ENCODE assay signal across 11 cellular contexts in the genomic region with DNA sequence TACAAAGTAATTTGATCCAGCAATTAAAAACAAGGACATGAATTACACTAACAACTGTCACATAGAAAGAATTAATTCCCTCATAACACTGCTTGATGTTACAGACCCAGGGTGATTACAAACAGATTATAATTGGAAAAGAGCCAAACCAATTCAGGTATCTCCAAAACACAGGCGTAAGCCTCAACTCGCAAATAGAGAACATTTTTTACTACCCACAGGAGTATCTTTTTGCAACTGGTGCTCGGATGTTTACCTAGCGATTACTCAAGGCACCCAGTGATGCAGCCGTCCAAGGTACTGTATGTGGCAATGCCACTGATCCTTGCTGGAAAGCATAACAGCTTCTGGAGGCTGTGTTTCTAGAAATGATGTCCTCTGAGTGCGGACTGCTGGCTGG.
DNase-seq lines count a peak whose midpoint lies in the region; ATAC-seq and TF ChIP-seq lines count a peak whose summit lies in the region.
"Had no signal": no experiment of that assay in that cellular context is flagged by ENCODE, and none has a peak within 500 bp of the region (broad histone marks: within the 10 kb centered on the region; RNA-seq: fewer than 3 reads in every experiment).

No MANE protein-coding gene starts in this region.

- no peaks in the 10 kb centered on the region for H3K9me3 Mint-ChIP-seq in activated T-helper 1 cell treated with anti-CD3 and anti-CD28 coated beads, Interleukin-12 subunit alpha, Interleukin-12 subunit beta, Interleukin-2, Interleukin-4 antibody, amounts not matched to agents 30 ng/mL and 10 ng/mL and 1 ng/mL, durations not matched to agents 14 hours and 24 hours and 36 hours
- H3K9me3 Mint-ChIP-seq in naive thymus-derived CD8-positive, alpha-beta T cell = no peaks in the 10 kb centered on the region

- H3K27ac ChIP-seq in left lung (no peak overlapping the region), caudate nucleus (ENCODE audit: low read depth, low read length) (no peak overlapping the region)

- H3K27me3 ChIP-seq in left lung = peaks cover 0 to 5% of the 10 kb centered on the region in 2 donors

- no peak overlapping the region for H3K4me3 ChIP-seq in left lung

- no peak overlapping the region for H3K27ac Mint-ChIP-seq in activated T-helper 1 cell treated with anti-CD3 and anti-CD28 coated beads, Interleukin-12 subunit alpha, Interleukin-12 subunit beta, Interleukin-2, Interleukin-4 antibody, amounts not matched to agents 30 ng/mL and 10 ng/mL and 1 ng/mL, durations not matched to agents 14 hours and 24 hours and 36 hours
- no peak overlapping the region for H3K27ac Mint-ChIP-seq in naive thymus-derived CD8-positive, alpha-beta T cell
- H3K27ac Mint-ChIP-seq: activated CD4-positive, alpha-beta T cell treated with anti-CD3 and anti-CD28 coated beads for 36 hours had no signal

- no peaks in the 10 kb centered on the region for H3K36me3 ChIP-seq in left lung

- H3K9me3 ChIP-seq in left lung = no peaks in the 10 kb centered on the region

- POLR2A ChIA-PET in naive thymus-derived CD8-positive, alpha-beta T cell (lab: Charles Lee) = no interaction called here

- ATAC-seq in left lung = peak; percentile 87
- ATAC-seq in naive thymus-derived CD8-positive, alpha-beta T cell = no peak
- ATAC-seq in GM21619 (IDR thresholded peaks at IDR 0.05; ENCODE audit: unreplicated experiment) = no peak
- ATAC-seq: activated CD4-positive, alpha-beta T cell treated with anti-CD3 and anti-CD28 coated beads for 36 hours had no signal

- DNase-seq in DMS53 (lab: John Stamatoyannopoulos, UW) (peak; percentile 61), NCI-H1436 (lab: John Stamatoyannopoulos, UW) (peak; percentile 75), SHP77 treated with DMSO at 0.1 percent for 48 hours (lab: John Stamatoyannopoulos, UW) (peak; percentile 24), left lung (peak in 1 of 2 donors; percentile 36), caudate nucleus (lab: John Stamatoyannopoulos, UW) (no peak)
- no peak for DNase-seq in activated T-helper 1 cell treated with anti-CD3 and anti-CD28 coated beads, Interleukin-12 subunit alpha, Interleukin-12 subunit beta, Interleukin-2, Interleukin-4 antibody, amounts not matched to agents 30 ng/mL and 10 ng/mL and 1 ng/mL, durations not matched to agents 14 hours and 24 hours and 36 hours (ENCODE audit: low spot score)
- DNase-seq in naive thymus-derived CD8-positive, alpha-beta T cell = no peak
- DNase-seq: activated CD4-positive, alpha-beta T cell treated with anti-CD3 and anti-CD28 coated beads for 36 hours; posterior cingulate gyrus; stimulated activated CD4-positive, alpha-beta T cell treated with anti-CD3 and anti-CD28 coated beads, Interleukin-1b, Interleukin-23, amount 100 ng/mL, for 48 hours had no signal

- TF ChIP-seq CTCF in left lung (IDR thresholded peaks at IDR 0.05) = no peak

- intact Hi-C loops in left lung (cut with DNase I) = no loop called here
- intact Hi-C loops in activated T-helper 1 cell treated with anti-CD3 and anti-CD28 coated beads, Interleukin-12 subunit alpha, Interleukin-12 subunit beta, Interleukin-2, Interleukin-4 antibody, amounts not matched to agents 30 ng/mL and 10 ng/mL and 1 ng/mL, durations not matched to agents 14 hours and 24 hours and 36 hours (cut with micrococcal nuclease) = no loop called here

- H3K27me3 Mint-ChIP-seq in activated T-helper 1 cell treated with anti-CD3 and anti-CD28 coated beads, Interleukin-12 subunit alpha, Interleukin-12 subunit beta, Interleukin-2, Interleukin-4 antibody, amounts not matched to agents 30 ng/mL and 10 ng/mL and 1 ng/mL, durations not matched to agents 14 hours and 24 hours and 36 hours (ENCODE audit: insufficient read depth) = peaks cover 2% of the 10 kb centered on the region
- peaks cover 0 to 4% (median under 1%) of the 10 kb centered on the region in 5 donors for H3K27me3 Mint-ChIP-seq in naive thymus-derived CD8-positive, alpha-beta T cell

- no peaks in the 10 kb centered on the region for H3K4me1 Mint-ChIP-seq in activated T-helper 1 cell treated with anti-CD3 and anti-CD28 coated beads, Interleukin-12 subunit alpha, Interleukin-12 subunit beta, Interleukin-2, Interleukin-4 antibody, amounts not matched to agents 30 ng/mL and 10 ng/mL and 1 ng/mL, durations not matched to agents 14 hours and 24 hours and 36 hours (ENCODE audit: low read depth)
- H3K4me1 Mint-ChIP-seq in naive thymus-derived CD8-positive, alpha-beta T cell = no peaks in the 10 kb centered on the region
- H3K4me1 Mint-ChIP-seq: activated CD4-positive, alpha-beta T cell treated with anti-CD3 and anti-CD28 coated beads for 36 hours had no signal

- H3K4me1 ChIP-seq in left lung = no peaks in the 10 kb centered on the region

- no peaks in the 10 kb centered on the region for H3K36me3 Mint-ChIP-seq in activated T-helper 1 cell treated with anti-CD3 and anti-CD28 coated beads, Interleukin-12 subunit alpha, Interleukin-12 subunit beta, Interleukin-2, Interleukin-4 antibody, amounts not matched to agents 30 ng/mL and 10 ng/mL and 1 ng/mL, durations not matched to agents 14 hours and 24 hours and 36 hours (ENCODE audit: low read depth)
- no peaks in the 10 kb centered on the region for H3K36me3 Mint-ChIP-seq in naive thymus-derived CD8-positive, alpha-beta T cell

- H3K4me3 Mint-ChIP-seq in activated T-helper 1 cell treated with anti-CD3 and anti-CD28 coated beads, Interleukin-12 subunit alpha, Interleukin-12 subunit beta, Interleukin-2, Interleukin-4 antibody, amounts not matched to agents 30 ng/mL and 10 ng/mL and 1 ng/mL, durations not matched to agents 14 hours and 24 hours and 36 hours = no peak overlapping the region
- H3K4me3 Mint-ChIP-seq in naive thymus-derived CD8-positive, alpha-beta T cell = no peak overlapping the region
- H3K4me3 Mint-ChIP-seq: activated CD4-positive, alpha-beta T cell treated with anti-CD3 and anti-CD28 coated beads for 36 hours had no signal

Comparison
In these comparisons a context has a peak if more than half of its experiments do, and no peak if none do; other contexts are left out.
1. DNase-seq: peak in DMS53 (single experiment), NCI-H1436 (single experiment) and SHP77 treated with DMSO at 0.1 percent for 48 hours (single experiment); none in activated T-helper 1 cell treated with anti-CD3 and anti-CD28 coated beads, Interleukin-12 subunit alpha, Interleukin-12 subunit beta, Interleukin-2, Interleukin-4 antibody, amounts not matched to agents 30 ng/mL and 10 ng/mL and 1 ng/mL, durations not matched to agents 14 hours and 24 hours and 36 hours (single experiment), naive thymus-derived CD8-positive, alpha-beta T cell (0 of 10) and caudate nucleus (0 of 61).